In genomic region chr3:138673641-138674040, GRCh38 we compare ENCODE assay signal across 13 cellular contexts.
DNase-seq lines count a peak whose midpoint lies in the region; ATAC-seq and TF ChIP-seq lines count a peak whose summit lies in the region.
"Had no signal": no experiment of that assay in that cellular context is flagged by ENCODE, and none has a peak within 500 bp of the region (broad histone marks: within the 10 kb centered on the region; RNA-seq: fewer than 3 reads in every experiment).

No MANE protein-coding gene starts in this region.

- 17 to 30% methylated on average over 2 of the region's 2 CpGs for WGBS in thyroid gland, 2 donors

- peaks cover 4 to 10% of the 10 kb centered on the region in 2 donors for H3K9me3 Mint-ChIP-seq in activated naive CD4-positive, alpha-beta T cell treated with anti-CD3 and anti-CD28 coated beads, Interleukin-2, amount 50 U/mL, for 72 hours
- peaks cover 15% of the 10 kb centered on the region for H3K9me3 Mint-ChIP-seq in activated naive CD4-positive, alpha-beta T cell treated with anti-CD3 and anti-CD28 coated beads for 36 hours
- H3K9me3 Mint-ChIP-seq in brain, result peaks cover 18 to 40% (median 32%) of the 10 kb centered on the region in 5 experiments

- H3K27me3 Mint-ChIP-seq in activated naive CD4-positive, alpha-beta T cell treated with anti-CD3 and anti-CD28 coated beads for 36 hours (ENCODE audit: low read depth), result no peaks in the 10 kb centered on the region
- H3K27me3 Mint-ChIP-seq in brain, result no peaks in the 10 kb centered on the region
- H3K27me3 Mint-ChIP-seq: IgD-negative memory B cell, T-cell had no signal

- no peaks in the 10 kb centered on the region for H3K9me3 ChIP-seq in thyroid gland

- no peak for TF ChIP-seq POLR2A in thyroid gland (IDR thresholded peaks at IDR 0.05)

- peaks cover 32 to 35% of the 10 kb centered on the region in 2 donors for H3K36me3 Mint-ChIP-seq in activated naive CD4-positive, alpha-beta T cell treated with anti-CD3 and anti-CD28 coated beads, Interleukin-2, amount 50 U/mL, for 72 hours
- peaks cover 50% of the 10 kb centered on the region for H3K36me3 Mint-ChIP-seq in activated naive CD4-positive, alpha-beta T cell treated with anti-CD3 and anti-CD28 coated beads for 36 hours (ENCODE audit: low read depth)
- peaks cover 82% of the 10 kb centered on the region for H3K36me3 Mint-ChIP-seq in brain

- H3K27ac ChIP-seq in thyroid gland, result peak overlapping the region in 2 of 3 donors; percentile 52 to 67
- H3K27ac ChIP-seq: parathyroid adenoma had no signal

- H3K4me1 Mint-ChIP-seq in activated naive CD4-positive, alpha-beta T cell treated with anti-CD3 and anti-CD28 coated beads for 36 hours (ENCODE audit: low read depth), result no peaks in the 10 kb centered on the region
- peaks cover 25% of the 10 kb centered on the region for H3K4me1 Mint-ChIP-seq in brain

- DNase-seq in activated naive CD4-positive, alpha-beta T cell treated with anti-CD3 and anti-CD28 coated beads, Interleukin-2, amount 50 U/mL, for 72 hours (ENCODE audit: low spot score in 2 of 2), result no peak
- DNase-seq in activated naive CD4-positive, alpha-beta T cell treated with anti-CD3 and anti-CD28 coated beads for 36 hours, result no peak
- DNase-seq in iris pigment epithelial cell (ENCODE audit: low read depth), result peak; percentile 76
- DNase-seq in thyroid gland, result peak in 1 of 2 donors; percentile 30
- DNase-seq in activated CD4-positive, alpha-beta T cell treated with anti-CD3 and anti-CD28 coated beads for 4 hours, result no peak
- DNase-seq: AML-193, NCI-H526 treated with DMSO at 0.1 percent for 48 hours, T-cell had no signal

- peaks cover 0 to 5% of the 10 kb centered on the region in 2 donors for H3K36me3 ChIP-seq in thyroid gland

- TF ChIP-seq CTCF in brain (conservative IDR thresholded peaks at IDR 0.05), result no peak
- TF ChIP-seq CTCF in thyroid gland (IDR thresholded peaks at IDR 0.05), result no peak

- H3K27me3 ChIP-seq in thyroid gland, result no peaks in the 10 kb centered on the region

- H3K4me3 Mint-ChIP-seq in activated naive CD4-positive, alpha-beta T cell treated with anti-CD3 and anti-CD28 coated beads for 36 hours, result no peak overlapping the region
- no peak overlapping the region for H3K4me3 Mint-ChIP-seq in brain
- H3K4me3 Mint-ChIP-seq: IgD-negative memory B cell, T-cell had no signal

- H3K4me3 ChIP-seq in thyroid gland (replicated peaks in 1 of 3), result no peak overlapping the region

- intact Hi-C loops in activated naive CD4-positive, alpha-beta T cell treated with anti-CD3 and anti-CD28 coated beads for 36 hours (cut with micrococcal nuclease), result no loop called here
- intact Hi-C loops in thyroid gland (cut with DNase I), result no loop called here

- ATAC-seq in activated naive CD4-positive, alpha-beta T cell treated with anti-CD3 and anti-CD28 coated beads, Interleukin-2, amount 50 U/mL, for 72 hours, result no peak
- no peak for ATAC-seq in GM18520 (IDR thresholded peaks at IDR 0.05; ENCODE audit: unreplicated experiment)
- ATAC-seq in HG02798 (IDR thresholded peaks at IDR 0.05; ENCODE audit: poor library complexity, unreplicated experiment), result no peak
- ATAC-seq: T-cell had no signal

- CTCF ChIA-PET in activated naive CD4-positive, alpha-beta T cell treated with anti-CD3 and anti-CD28 coated beads for 36 hours (lab: Charles Lee), result interaction anchor here (0.5 to 1.1 kb wide), 2 partner anchors 242 to 606 kb away, joined by 3 to 4 read pairs; no protein-coding TSS in a partner anchor

- H3K4me1 ChIP-seq in thyroid gland, result peaks cover 14 to 22% of the 10 kb centered on the region in 2 donors
- H3K4me1 ChIP-seq: parathyroid adenoma had no signal

- peak overlapping the region; percentile 33 to 46 for H3K27ac Mint-ChIP-seq in activated naive CD4-positive, alpha-beta T cell treated with anti-CD3 and anti-CD28 coated beads, Interleukin-2, amount 50 U/mL, for 72 hours
- no peak overlapping the region for H3K27ac Mint-ChIP-seq in activated naive CD4-positive, alpha-beta T cell treated with anti-CD3 and anti-CD28 coated beads for 36 hours
- peak overlapping the region in 4 of 5 experiments; percentile 7 to 88 (median 70) for H3K27ac Mint-ChIP-seq in brain
- H3K27ac Mint-ChIP-seq: IgD-negative memory B cell, T-cell had no signal
